In genomic region chr1:83024251-83024767, GRCh38 we compare ENCODE assay signal across 18 cellular contexts.
A peak's percentile ranks its signal among the peaks of the same experiment; 100 is the strongest.
DNase-seq lines count a peak whose midpoint lies in the region; ATAC-seq and TF ChIP-seq lines count a peak whose summit lies in the region.
"Had no signal": no experiment of that assay in that cellular context is flagged by ENCODE, and none has a peak within 500 bp of the region (broad histone marks: within the 10 kb centered on the region; RNA-seq: fewer than 3 reads in every experiment).

No MANE protein-coding gene starts in this region.

- no peak overlapping the region for H3K4me2 ChIP-seq in hepatocyte
- H3K4me2 ChIP-seq: A549 had no signal

- H3K36me3 ChIP-seq in left ventricle myocardium inferior (no peaks in the 10 kb centered on the region), hepatocyte (replicated peaks; ENCODE audit: insufficient read depth, low read depth) (no peaks in the 10 kb centered on the region)
- H3K36me3 ChIP-seq: BE2C had no signal

- H3K79me2 ChIP-seq in hepatocyte = no peaks in the 10 kb centered on the region

- H3K4me1 ChIP-seq in left ventricle myocardium inferior (peaks cover 18% of the 10 kb centered on the region), right cardiac atrium (ENCODE audit: control insufficient read depth, insufficient read depth, low read length) (no peaks in the 10 kb centered on the region), hepatocyte (ENCODE audit: insufficient read depth) (no peaks in the 10 kb centered on the region)
- H3K4me1 ChIP-seq: A549, BE2C had no signal

- TF ChIP-seq CTCF in left ventricle myocardium inferior (IDR thresholded peaks at IDR 0.05; ENCODE audit: borderline replicate concordance) (no peak), endothelial cell (IDR thresholded peaks at IDR 0.05; ENCODE audit: unreplicated experiment) (no peak), hepatocyte (IDR thresholded peaks at IDR 0.05; ENCODE audit: poor library complexity) (no peak)

- H4K20me1 ChIP-seq in hepatocyte (ENCODE audit: insufficient read depth, poor library complexity, severe bottlenecking) = no peaks in the 10 kb centered on the region

- no peaks in the 10 kb centered on the region for H3K9me2 ChIP-seq in hepatocyte (replicated peaks; ENCODE audit: insufficient read depth)

- peaks cover 23% of the 10 kb centered on the region for H3K9me3 ChIP-seq in left ventricle myocardium inferior (replicated peaks)
- H3K9me3 ChIP-seq in right cardiac atrium (ENCODE audit: control insufficient read depth, low read length) = no peaks in the 10 kb centered on the region
- H3K9me3 ChIP-seq in hepatocyte (ENCODE audit: low read depth) = no peaks in the 10 kb centered on the region
- H3K9me3 ChIP-seq: A549, BE2C had no signal

- H3K27ac Mint-ChIP-seq in endothelial cell (ENCODE audit: unreplicated experiment) = peak overlapping the region; percentile 53

- H3K27ac ChIP-seq in left ventricle myocardium inferior (replicated peaks) (peak overlapping the region; percentile 64), right cardiac atrium (ENCODE audit: low read length) (no peak overlapping the region), hepatocyte (peak overlapping the region; percentile 17)
- H3K27ac ChIP-seq: A549, SK-N-MC had no signal

- H3K4me1 Mint-ChIP-seq in endothelial cell (ENCODE audit: unreplicated experiment) = peaks cover 21% of the 10 kb centered on the region

- DNase-seq in left ventricle myocardium inferior = no peak
- no peak for DNase-seq in right cardiac atrium
- DNase-seq in endothelial cell (ENCODE audit: low spot score) = no peak
- DNase-seq in hepatocyte (ENCODE audit: low spot score) = no peak
- DNase-seq in NCI-H446 (lab: John Stamatoyannopoulos, UW) = no peak
- DNase-seq in stimulated activated naive CD4-positive, alpha-beta T cell (lab: John Stamatoyannopoulos, UW) = no peak
- DNase-seq: BE2C, DMS53, GDM1, Kasumi-1, NCI-H1417, NCI-H187, NCI-H446 treated with DMSO at 0.1 percent for 48 hours, NCI-H526 treated with DMSO at 0.1 percent for 48 hours, SHP77 had no signal

- H2AFZ ChIP-seq in hepatocyte = no peak overlapping the region

- ATAC-seq in right cardiac atrium (no peak), HG02938 (IDR thresholded peaks at IDR 0.05; ENCODE audit: unreplicated experiment) (no peak)
- ATAC-seq: A549 had no signal

- no peaks in the 10 kb centered on the region for H3K27me3 Mint-ChIP-seq in endothelial cell (ENCODE audit: unreplicated experiment)

- H3K4me3 ChIP-seq in left ventricle myocardium inferior (no peak overlapping the region), right cardiac atrium (ENCODE audit: low read length) (no peak overlapping the region), hepatocyte (no peak overlapping the region)
- H3K4me3 ChIP-seq: A549, SK-N-MC had no signal

- intact Hi-C loops in left ventricle myocardium inferior (cut with micrococcal nuclease) (no loop called here), right cardiac atrium (cut with DNase I) (no loop called here)

- peaks cover 4% of the 10 kb centered on the region for H3K36me3 Mint-ChIP-seq in endothelial cell (ENCODE audit: low read depth, unreplicated experiment)

- H3K27me3 ChIP-seq in left ventricle myocardium inferior (ENCODE audit: low read depth) (no peaks in the 10 kb centered on the region), right cardiac atrium (ENCODE audit: control insufficient read depth, insufficient read depth) (no peaks in the 10 kb centered on the region), hepatocyte (no peaks in the 10 kb centered on the region)
- H3K27me3 ChIP-seq: BE2C had no signal

- no peaks in the 10 kb centered on the region for H3K9me3 Mint-ChIP-seq in endothelial cell (ENCODE audit: unreplicated experiment)

- 78% methylated on average over 2 of the region's 2 CpGs for WGBS in right cardiac atrium
- WGBS in hepatocyte (ENCODE audit: low lambda C conversion rate, missing lambda C conversion rate) = 83% methylated on average over 2 of the region's 2 CpGs

- H3K4me3 Mint-ChIP-seq in endothelial cell (ENCODE audit: unreplicated experiment) = no peak overlapping the region
